5 cellular contexts compared by ENCODE assay signal in genomic region chr1:1495461-1495975, GRCh38. TPM values are rescaled to one million over a fixed set of nuclear protein-coding genes. Genes with fewer than 3 reads are reported as not detected.
"Had no signal": no experiment of that assay in that cellular context is flagged by ENCODE, and none has a peak within 500 bp of the region (broad histone marks: within the 10 kb centered on the region; RNA-seq: fewer than 3 reads in every experiment).

No MANE protein-coding gene starts in this region.

RNA-seq across cellular contexts. Expression of gene TMEM240, which starts 44.9 kb away (rescaled TPM):
- total RNA-seq: mononuclear cell had no signal
- polyA plus RNA-seq: immature natural killer cell had no signal

RNA-seq across cellular contexts. Expression of gene ATAD3C, which starts 46.0 kb away (rescaled TPM):
- total RNA-seq: cerebellum, glomerular endothelial cell, skeletal muscle tissue had no signal
